ENCODE assay signal across 37 cellular contexts in the genomic region with DNA sequence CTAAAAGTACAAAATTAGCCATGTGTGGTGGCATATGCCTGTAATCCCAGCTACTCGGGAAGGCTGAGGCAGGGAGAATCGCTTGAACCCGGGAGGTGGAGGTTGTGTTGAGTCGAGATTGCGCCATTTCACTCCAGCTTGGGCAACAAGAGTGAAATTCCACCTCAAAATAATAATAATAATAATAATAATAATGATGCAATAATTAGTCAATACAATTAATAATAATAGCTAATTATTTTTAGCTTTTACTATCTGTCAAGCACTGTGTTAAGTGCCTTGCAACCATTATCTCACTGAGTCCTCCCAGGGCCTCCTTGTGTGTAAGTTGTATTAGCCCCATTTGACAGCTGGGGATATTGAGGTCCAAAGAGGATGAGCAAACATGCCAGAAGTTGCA. TPM values are rescaled to one million over a fixed set of nuclear protein-coding genes. Genes with fewer than 3 reads are reported as not detected.
"Had no signal": no experiment of that assay in that cellular context is flagged by ENCODE, and none has a peak within 500 bp of the region (broad histone marks: within the 10 kb centered on the region; RNA-seq: fewer than 3 reads in every experiment).

No MANE protein-coding gene starts in this region.

- H3K36me3 Mint-ChIP-seq: activated naive CD4-positive, alpha-beta T cell treated with anti-CD3 and anti-CD28 coated beads, Interleukin-2, amount 10 ng/mL, durations not matched to agents 7 days and 5 days; activated naive CD8-positive, alpha-beta T cell treated with anti-CD3 and anti-CD28 coated beads, Interleukin-2, amount 10 ng/mL, durations not matched to agents 7 days and 5 days had no signal

- H3K27me3 ChIP-seq: adrenal gland, ascending aorta, body of pancreas, brain microvascular endothelial cell, breast epithelium, cardiac muscle cell had no signal

- H3K27ac ChIP-seq: adrenal gland, ascending aorta, body of pancreas, brain microvascular endothelial cell, breast epithelium, cardiac muscle cell had no signal

- H3K4me3 ChIP-seq: adrenal gland, ascending aorta, body of pancreas, breast epithelium, cardiac muscle cell had no signal

- H3K4me1 ChIP-seq: adrenal gland, ascending aorta, body of pancreas, breast epithelium had no signal

- ATAC-seq: activated naive CD4-positive, alpha-beta T cell treated with anti-CD3 and anti-CD28 coated beads, Interleukin-2, amount 50 U/mL, for 72 hours; activated naive CD8-positive, alpha-beta T cell treated with anti-CD3 and anti-CD28 coated beads, Interleukin-2, amount 50 U/mL, for 24 hours; activated T-cell treated with anti-CD3 and anti-CD28 coated beads, Interleukin-2, amount 50 U/mL, for 4 hours; activated T-cell treated with anti-CD3 and anti-CD28 coated beads, Interleukin-2, amount 50 U/mL, for 72 hours; activated T-helper 17 cell treated with anti-CD3 and anti-CD28 coated beads, Interleukin-2, amount 50 U/mL, for 72 hours; body of pancreas had no signal

- H3K4me1 Mint-ChIP-seq: activated naive CD4-positive, alpha-beta T cell treated with anti-CD3 and anti-CD28 coated beads, Interleukin-2, amount 50 U/mL, for 24 hours; activated naive CD8-positive, alpha-beta T cell treated with anti-CD3 and anti-CD28 coated beads for 36 hours; activated naive CD8-positive, alpha-beta T cell treated with anti-CD3 and anti-CD28 coated beads, Interleukin-2, amount 50 U/mL, for 24 hours; activated T-helper 17 cell treated with anti-CD3 and anti-CD28 coated beads, Interleukin-2, amount 50 U/mL, for 72 hours; brain; central memory CD8-positive, alpha-beta T cell had no signal

- H3K27me3 Mint-ChIP-seq: activated T-helper 17 cell treated with anti-CD3 and anti-CD28 coated beads, Interleukin-2, amount 50 U/mL, for 72 hours had no signal

- H3K27ac Mint-ChIP-seq: activated naive CD4-positive, alpha-beta T cell treated with anti-CD3 and anti-CD28 coated beads for 36 hours; activated naive CD4-positive, alpha-beta T cell treated with anti-CD3 and anti-CD28 coated beads, Interleukin-2, amount 10 ng/mL, durations not matched to agents 7 days and 5 days; activated naive CD4-positive, alpha-beta T cell treated with anti-CD3 and anti-CD28 coated beads, Interleukin-2, amount 50 U/mL, for 24 hours; activated naive CD4-positive, alpha-beta T cell treated with anti-CD3 and anti-CD28 coated beads, Interleukin-2, amount 50 U/mL, for 72 hours; activated naive CD8-positive, alpha-beta T cell; activated naive CD8-positive, alpha-beta T cell treated with anti-CD3 and anti-CD28 coated beads for 36 hours; activated naive CD8-positive, alpha-beta T cell treated with anti-CD3 and anti-CD28 coated beads, Interleukin-2, amount 10 ng/mL, durations not matched to agents 7 days and 5 days; activated naive CD8-positive, alpha-beta T cell treated with anti-CD3 and anti-CD28 coated beads, Interleukin-2, amount 50 U/mL, for 24 hours; activated T-cell treated with anti-CD3 and anti-CD28 coated beads, Interleukin-2, amount 50 U/mL, for 24 hours; activated T-cell treated with anti-CD3 and anti-CD28 coated beads, Interleukin-2, amount 50 U/mL, for 72 hours; activated T-helper 1 cell treated with anti-CD3 and anti-CD28 coated beads, Interleukin-12 subunit alpha, Interleukin-12 subunit beta, Interleukin-2, Interleukin-4 antibody, amounts not matched to agents 30 ng/mL and 10 ng/mL and 1 ng/mL, durations not matched to agents 14 hours and 24 hours and 36 hours; activated T-helper 17 cell treated with anti-CD3 and anti-CD28 coated beads, Interleukin-2, amount 50 U/mL, for 72 hours; activated T-helper 2 cell treated with anti-CD3 and anti-CD28 coated beads, Interferon-gamma antibody, Interleukin-2, Interleukin-4, amounts not matched to agents 10 μg/mL and 5 μg/mL and 100 μg/mL, durations not matched to agents 14 hours and 24 hours and 36 hours; brain had no signal

- DNase-seq: activated effector memory CD4-positive, alpha-beta T cell treated with anti-CD3 and anti-CD28 coated beads, Interleukin-2, amount 50 U/mL, for 16 hours; activated effector memory CD4-positive, alpha-beta T cell treated with Interleukin-2 at 50 U/mL for 16 hours; activated gamma-delta T cell; activated gamma-delta T cell treated with Interleukin-2 at 50 U/mL for 16 hours; activated naive CD4-positive, alpha-beta T cell; activated naive CD4-positive, alpha-beta T cell treated with anti-CD3 and anti-CD28 coated beads for 36 hours; activated naive CD4-positive, alpha-beta T cell treated with anti-CD3 and anti-CD28 coated beads, Interleukin-2, amount 10 ng/mL, durations not matched to agents 7 days and 5 days; activated naive CD4-positive, alpha-beta T cell treated with anti-CD3 and anti-CD28 coated beads, Interleukin-2, amount 50 U/mL, for 16 hours; activated naive CD4-positive, alpha-beta T cell treated with Interleukin-2 at 50 U/mL for 16 hours; activated naive CD8-positive, alpha-beta T cell treated with anti-CD3 and anti-CD28 coated beads for 36 hours; activated naive CD8-positive, alpha-beta T cell treated with anti-CD3 and anti-CD28 coated beads, Interleukin-2, amount 10 ng/mL, durations not matched to agents 7 days and 5 days; activated naive CD8-positive, alpha-beta T cell treated with anti-CD3 and anti-CD28 coated beads, Interleukin-2, amount 50 U/mL, for 24 hours; activated T-cell treated with anti-CD3 and anti-CD28 coated beads, Interleukin-2, amount 50 U/mL, for 24 hours; activated T-cell treated with anti-CD3 and anti-CD28 coated beads, Interleukin-2, amount 50 U/mL, for 4 hours; activated T-cell treated with anti-CD3 and anti-CD28 coated beads, Interleukin-2, amount 50 U/mL, for 48 hours; activated T-cell treated with anti-CD3 and anti-CD28 coated beads, Interleukin-2, amount 50 U/mL, for 72 hours; adrenal gland; amniotic stem cell; amygdala; anterior cingulate cortex; aorta; body of pancreas; brain microvascular endothelial cell; caudate nucleus; central memory CD4-positive, alpha-beta T cell; cerebellar nuclear complex had no signal

- H3K4me3 Mint-ChIP-seq: activated naive CD4-positive, alpha-beta T cell treated with anti-CD3 and anti-CD28 coated beads for 36 hours; activated naive CD4-positive, alpha-beta T cell treated with anti-CD3 and anti-CD28 coated beads, Interleukin-2, amount 10 ng/mL, durations not matched to agents 7 days and 5 days; activated naive CD4-positive, alpha-beta T cell treated with anti-CD3 and anti-CD28 coated beads, Interleukin-2, amount 50 U/mL, for 24 hours; activated naive CD8-positive, alpha-beta T cell; activated naive CD8-positive, alpha-beta T cell treated with anti-CD3 and anti-CD28 coated beads for 36 hours; activated naive CD8-positive, alpha-beta T cell treated with anti-CD3 and anti-CD28 coated beads, Interleukin-2, amount 10 ng/mL, durations not matched to agents 7 days and 5 days; activated naive CD8-positive, alpha-beta T cell treated with anti-CD3 and anti-CD28 coated beads, Interleukin-2, amount 50 U/mL, for 24 hours; activated T-cell treated with anti-CD3 and anti-CD28 coated beads, Interleukin-2, amount 50 U/mL, for 24 hours; activated T-cell treated with anti-CD3 and anti-CD28 coated beads, Interleukin-2, amount 50 U/mL, for 4 hours; activated T-cell treated with anti-CD3 and anti-CD28 coated beads, Interleukin-2, amount 50 U/mL, for 72 hours; activated T-helper 1 cell treated with anti-CD3 and anti-CD28 coated beads, Interleukin-12 subunit alpha, Interleukin-12 subunit beta, Interleukin-2, Interleukin-4 antibody, amounts not matched to agents 30 ng/mL and 10 ng/mL and 1 ng/mL, durations not matched to agents 14 hours and 24 hours and 36 hours; activated T-helper 17 cell treated with anti-CD3 and anti-CD28 coated beads, Interleukin-2, amount 50 U/mL, for 72 hours; brain; central memory CD8-positive, alpha-beta T cell had no signal

- H3K36me3 ChIP-seq: adrenal gland, ascending aorta, brain microvascular endothelial cell, breast epithelium, cardiac muscle cell had no signal

- H3K9me3 ChIP-seq: adrenal gland, ascending aorta, body of pancreas had no signal

- H3K9me3 Mint-ChIP-seq: activated naive CD4-positive, alpha-beta T cell treated with anti-CD3 and anti-CD28 coated beads for 36 hours; activated naive CD4-positive, alpha-beta T cell treated with anti-CD3 and anti-CD28 coated beads, Interleukin-2, amount 50 U/mL, for 24 hours; activated naive CD4-positive, alpha-beta T cell treated with anti-CD3 and anti-CD28 coated beads, Interleukin-2, amount 50 U/mL, for 72 hours; activated T-helper 1 cell treated with anti-CD3 and anti-CD28 coated beads, Interleukin-12 subunit alpha, Interleukin-12 subunit beta, Interleukin-2, Interleukin-4 antibody, amounts not matched to agents 30 ng/mL and 10 ng/mL and 1 ng/mL, durations not matched to agents 14 hours and 24 hours and 36 hours; activated T-helper 2 cell treated with anti-CD3 and anti-CD28 coated beads, Interferon-gamma antibody, Interleukin-2, Interleukin-4, amounts not matched to agents 10 μg/mL and 5 μg/mL and 100 μg/mL, durations not matched to agents 14 hours and 24 hours and 36 hours had no signal

RNA-seq across cellular contexts. Expression of gene HS3ST3A1, which starts 14.3 kb away (rescaled TPM):
- total RNA-seq: activated naive CD4-positive, alpha-beta T cell treated with anti-CD3 and anti-CD28 coated beads, Interleukin-2, amount 50 U/mL, for 72 hours; activated naive CD8-positive, alpha-beta T cell treated with anti-CD3 and anti-CD28 coated beads, Interleukin-2, amount 10 ng/mL, durations not matched to agents 7 days and 5 days; ascending aorta; body of pancreas had no signal
